8 cellular contexts compared by ENCODE assay signal in genomic region chr3:171049831-171050444, GRCh38. TPM values are rescaled to one million over a fixed set of nuclear protein-coding genes. Genes with fewer than 3 reads are reported as not detected.
DNase-seq lines count a peak whose midpoint lies in the region; ATAC-seq, FAIRE-seq and TF ChIP-seq lines count a peak whose summit lies in the region.

No MANE protein-coding gene starts in this region.

- H3K4me1 ChIP-seq in kidney (ENCODE audit: control insufficient read depth in 1 of 2, insufficient read depth in 1 of 2, low read depth in 1 of 2, low read length in 2 of 2): peaks cover 0 to 3% of the 10 kb centered on the region in 2 donors

- TF ChIP-seq CTCF in bronchial epithelial cell (IDR thresholded peaks at IDR 0.05; ENCODE audit: insufficient read depth, low read length, severe bottlenecking) (peak; percentile 63), kidney (IDR thresholded peaks at IDR 0.05; ENCODE audit: borderline replicate concordance, extremely low read depth, insufficient read depth) (peak; percentile 60)

- POLR2A ChIA-PET in HEK293T (lab: Yijun Ruan, JAX): no interaction called here

- H3K27ac ChIP-seq in kidney (ENCODE audit: low read depth in 2 of 2, low read length in 2 of 2): no peak overlapping the region

- ATAC-seq in Right ventricle myocardium inferior: peak; percentile 71
- peak; percentile 83 for ATAC-seq in stimulated activated effector memory CD8-positive, alpha-beta T cell treated with anti-CD3 and anti-CD28 coated beads, Interleukin-12 subunit alpha, Interleukin-12 subunit beta, amount 100 ng/mL, for 72 hours

- H3K4me3 Mint-ChIP-seq in stimulated activated effector memory CD8-positive, alpha-beta T cell treated with anti-CD3 and anti-CD28 coated beads, Interleukin-12 subunit alpha, Interleukin-12 subunit beta, amount 100 ng/mL, for 72 hours: no peak overlapping the region

- intact Hi-C loops in Right ventricle myocardium inferior (cut with DNase I): loop anchor here (5.0 kb wide), 1 partner anchor 517 kb away; no protein-coding TSS in a partner anchor
- intact Hi-C loops in cardiac septum (cut with DNase I): loop anchor here (5.0 kb wide), 1 partner anchor 517 kb away; no protein-coding TSS in a partner anchor
- intact Hi-C loops in kidney (cut with DNase I): no loop called here

- DNase-seq in Right ventricle myocardium inferior (ENCODE audit: missing footprints): no peak
- DNase-seq in cardiac septum (ENCODE audit: low spot score): no peak
- peak; percentile 70 for DNase-seq in HEK293T (ENCODE audit: extremely low spot score)
- peak; percentile 28 for DNase-seq in MV-4-11 (lab: John Stamatoyannopoulos, UW)
- DNase-seq in T-helper 1 cell: peak in 3 of 5 donors; percentile 8 to 41 (median 34)
- peak; percentile 51 for DNase-seq in bronchial epithelial cell (ENCODE audit: low read depth)
- DNase-seq in kidney: no peak
- DNase-seq in stimulated activated effector memory CD8-positive, alpha-beta T cell treated with anti-CD3 and anti-CD28 coated beads, Interleukin-12 subunit alpha, Interleukin-12 subunit beta, amount 100 ng/mL, for 72 hours (ENCODE audit: low spot score in 2 of 2): peak in 1 of 2 donors; percentile 62

- no peak overlapping the region for H3K9ac ChIP-seq in kidney (ENCODE audit: low read length in 2 of 2)

- no peaks in the 10 kb centered on the region for H3K36me3 Mint-ChIP-seq in stimulated activated effector memory CD8-positive, alpha-beta T cell treated with anti-CD3 and anti-CD28 coated beads, Interleukin-12 subunit alpha, Interleukin-12 subunit beta, amount 100 ng/mL, for 72 hours

- no peak overlapping the region for H3K27ac Mint-ChIP-seq in stimulated activated effector memory CD8-positive, alpha-beta T cell treated with anti-CD3 and anti-CD28 coated beads, Interleukin-12 subunit alpha, Interleukin-12 subunit beta, amount 100 ng/mL, for 72 hours

- H3K4me1 Mint-ChIP-seq in stimulated activated effector memory CD8-positive, alpha-beta T cell treated with anti-CD3 and anti-CD28 coated beads, Interleukin-12 subunit alpha, Interleukin-12 subunit beta, amount 100 ng/mL, for 72 hours: peaks cover 5% of the 10 kb centered on the region

- no peaks in the 10 kb centered on the region for H3K27me3 ChIP-seq in bronchial epithelial cell (ENCODE audit: control insufficient read depth, insufficient read depth, low read length)

- FAIRE-seq in bronchial epithelial cell (lab: Jason Lieb, UNC) (no peak), kidney (lab: Jason Lieb, UNC) (no peak)

- H3K4me3 ChIP-seq in bronchial epithelial cell (ENCODE audit: low read depth, low read length): no peak overlapping the region
- no peak overlapping the region for H3K4me3 ChIP-seq in kidney (ENCODE audit: low read length in 2 of 2)

- H3K36me3 ChIP-seq in bronchial epithelial cell (ENCODE audit: control insufficient read depth, insufficient read depth, low read length) (no peaks in the 10 kb centered on the region), kidney (ENCODE audit: control insufficient read depth in 1 of 2, insufficient read depth in 2 of 2, low read length in 2 of 2) (no peaks in the 10 kb centered on the region)

- no peaks in the 10 kb centered on the region for H3K9me3 ChIP-seq in kidney (ENCODE audit: control insufficient read depth in 1 of 2, low read length in 2 of 2)

- H3K9me3 Mint-ChIP-seq in stimulated activated effector memory CD8-positive, alpha-beta T cell treated with anti-CD3 and anti-CD28 coated beads, Interleukin-12 subunit alpha, Interleukin-12 subunit beta, amount 100 ng/mL, for 72 hours: no peaks in the 10 kb centered on the region

- CTCF ChIA-PET in HEK293T (lab: Yijun Ruan, JAX): interaction anchor here (0.6 to 1.1 kb wide), 4 partner anchors 8 to 517 kb away, joined by 3 to 4 read pairs (median 3); no protein-coding TSS in a partner anchor

TF ChIP-seq in HEK293T, 16 proteins besides CTCF, POLR2A, EP300 and RAD21:
- TF ChIP-seq CTBP1 (IDR thresholded peaks at IDR 0.05; ENCODE audit: borderline replicate concordance) (no peak), FOXA1 (IDR thresholded peaks at IDR 0.05) (no peak), HDGF (IDR thresholded peaks at IDR 0.05; ENCODE audit: borderline replicate concordance) (no peak), BHLHE40 (IDR thresholded peaks at IDR 0.05; ENCODE audit: borderline replicate concordance) (no peak), TARDBP (IDR thresholded peaks at IDR 0.05) (no peak)
- TF ChIP-seq, protein P1, sequence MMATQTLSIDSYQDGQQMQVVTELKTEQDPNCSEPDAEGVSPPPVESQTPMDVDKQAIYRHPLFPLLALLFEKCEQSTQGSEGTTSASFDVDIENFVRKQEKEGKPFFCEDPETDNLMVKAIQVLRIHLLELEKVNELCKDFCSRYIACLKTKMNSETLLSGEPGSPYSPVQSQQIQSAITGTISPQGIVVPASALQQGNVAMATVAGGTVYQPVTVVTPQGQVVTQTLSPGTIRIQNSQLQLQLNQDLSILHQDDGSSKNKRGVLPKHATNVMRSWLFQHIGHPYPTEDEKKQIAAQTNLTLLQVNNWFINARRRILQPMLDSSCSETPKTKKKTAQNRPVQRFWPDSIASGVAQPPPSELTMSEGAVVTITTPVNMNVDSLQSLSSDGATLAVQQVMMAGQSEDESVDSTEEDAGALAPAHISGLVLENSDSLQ (IDR thresholded peaks at IDR 0.05): no peak

RNA-seq across cellular contexts. Expression of gene SLC2A2, which starts 23.4 kb away (rescaled TPM):
- total RNA-seq in Right ventricle myocardium inferior (not detected), cardiac septum (not detected), bronchial epithelial cell (not detected in 2 replicates), kidney (12.6 TPM)
- 31.0 TPM for polyA plus RNA-seq in kidney (ENCODE audit: insufficient read depth, low read depth, low replicate concordance)

Comparison
In these comparisons a context has a peak if more than half of its experiments do, and no peak if none do; other contexts are left out.
1. DNase-seq: peak in HEK293T (single experiment), MV-4-11 (single experiment), T-helper 1 cell (3 of 5) and bronchial epithelial cell (single experiment); none in Right ventricle myocardium inferior (single experiment), cardiac septum (single experiment) and kidney (single experiment).
2. RNA of gene SLC2A2, which starts 23.4 kb away (total RNA-seq): 12.6 TPM in kidney (single experiment); not detected in cardiac septum (single experiment), not detected in Right ventricle myocardium inferior (single experiment) and not detected in bronchial epithelial cell; every median in the first group is over 10 times any median in the second.